9 cellular contexts compared by ENCODE assay signal in the genomic region with DNA sequence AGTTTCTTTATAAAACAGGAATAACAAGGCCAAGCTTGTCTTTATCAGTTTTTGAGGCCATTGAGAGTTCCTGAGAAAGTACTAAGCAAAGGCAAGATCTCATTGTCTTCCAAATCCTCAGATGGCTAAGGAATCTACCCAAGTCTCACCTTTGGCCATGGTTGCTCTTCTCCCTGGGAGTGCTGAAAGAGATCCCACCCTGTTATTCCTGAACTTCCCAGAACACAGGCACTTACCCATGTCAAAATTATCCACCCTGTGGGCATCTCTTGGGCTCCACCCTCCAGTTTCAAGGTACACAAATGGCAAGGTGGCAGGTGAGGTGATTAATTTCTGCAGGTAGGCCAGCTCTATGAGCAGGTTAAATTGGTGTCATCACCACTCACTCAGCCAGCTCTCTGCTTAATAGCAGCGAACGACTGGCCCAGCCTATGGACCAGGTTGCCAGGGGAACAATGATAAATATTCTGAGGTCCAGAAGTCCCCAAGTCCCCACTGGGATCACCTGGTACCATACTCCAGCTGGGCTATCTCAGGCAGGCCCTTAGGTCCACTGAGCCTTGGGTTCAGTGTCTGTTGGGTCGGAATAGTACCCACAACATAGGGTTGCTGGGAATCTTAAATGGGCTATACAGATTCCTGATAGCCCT. TPM values are rescaled to one million over a fixed set of nuclear protein-coding genes. Genes with fewer than 3 reads are reported as not detected.
DNase-seq lines count a peak whose midpoint lies in the region; ATAC-seq and TF ChIP-seq lines count a peak whose summit lies in the region.
"Had no signal": no experiment of that assay in that cellular context is flagged by ENCODE, and none has a peak within 500 bp of the region (broad histone marks: within the 10 kb centered on the region; RNA-seq: fewer than 3 reads in every experiment).

No MANE protein-coding gene starts in this region.

- peaks cover 42% of the 10 kb centered on the region for H3K27me3 Mint-ChIP-seq in activated CD8-positive, alpha-beta T cell treated with anti-CD3 and anti-CD28 coated beads, Interleukin-2, amount 10 ng/mL, durations not matched to agents 7 days and 5 days (ENCODE audit: low read depth)
- no peaks in the 10 kb centered on the region for H3K27me3 Mint-ChIP-seq in mesothelial cell of epicardium (ENCODE audit: low read depth)

- H3K4me1 Mint-ChIP-seq in activated CD8-positive, alpha-beta T cell treated with anti-CD3 and anti-CD28 coated beads, Interleukin-2, amount 10 ng/mL, durations not matched to agents 7 days and 5 days (ENCODE audit: low read depth): peaks cover 21% of the 10 kb centered on the region
- peaks cover 21% of the 10 kb centered on the region for H3K4me1 Mint-ChIP-seq in mesothelial cell of epicardium

- H3K4me3 Mint-ChIP-seq in activated CD8-positive, alpha-beta T cell treated with anti-CD3 and anti-CD28 coated beads, Interleukin-2, amount 10 ng/mL, durations not matched to agents 7 days and 5 days: peak overlapping the region; percentile 87
- H3K4me3 Mint-ChIP-seq in mesothelial cell of epicardium: peak overlapping the region; percentile 97

- H3F3A ChIP-seq in DOHH2 (ENCODE audit: control insufficient read depth, insufficient read depth): peaks cover 18% of the 10 kb centered on the region

- H3K27me3 ChIP-seq in DOHH2 (ENCODE audit: control insufficient read depth, low read length): peaks cover 24% of the 10 kb centered on the region

- H3K27ac ChIP-seq in 22Rv1: peak overlapping the region; percentile 75; the same call in 1 of the 2 replicates
- no peak overlapping the region for H3K27ac ChIP-seq in DOHH2 (ENCODE audit: low read depth, low read length)

- TF ChIP-seq CTCF in 22Rv1 (IDR thresholded peaks at IDR 0.05) (no peak), DOHH2 (IDR thresholded peaks at IDR 0.05; ENCODE audit: low read depth, low read length, poor library complexity, severe bottlenecking) (no peak), mesothelial cell of epicardium (IDR thresholded peaks at IDR 0.05; ENCODE audit: unreplicated experiment) (no peak)

- H4K20me1 ChIP-seq in DOHH2 (ENCODE audit: control insufficient read depth, insufficient read depth, low read depth, low read length): peaks cover 5% of the 10 kb centered on the region

- peak overlapping the region; percentile 73 for H3K4me2 ChIP-seq in DOHH2 (ENCODE audit: low read length)

- H3K4me3 ChIP-seq in DOHH2 (ENCODE audit: low read length): peak overlapping the region; percentile 75

- CTCF ChIA-PET in activated CD8-positive, alpha-beta T cell treated with anti-CD3 and anti-CD28 coated beads, Interleukin-2, amount 10 ng/mL, durations not matched to agents 7 days and 5 days (lab: Charles Lee): interaction anchor here (0.7 kb wide), 1 partner anchor 133 kb away, joined by 3 read pairs; no protein-coding TSS in a partner anchor

- H3K9me3 ChIP-seq in DOHH2 (ENCODE audit: control insufficient read depth, insufficient read depth, low read length): no peaks in the 10 kb centered on the region
- H3K9me3 ChIP-seq: prostate gland had no signal

- no peak for DNase-seq in activated CD8-positive, alpha-beta T cell treated with anti-CD3 and anti-CD28 coated beads, Interleukin-2, amount 10 ng/mL, durations not matched to agents 7 days and 5 days
- DNase-seq in mesothelial cell of epicardium (ENCODE audit: low spot score in 2 of 2, unreplicated experiment in 2 of 2): no peak
- DNase-seq in H4 (ENCODE audit: low spot score): no peak
- DNase-seq in NCI-H226: no peak
- no peak for DNase-seq in DMS79 treated with DMSO at 0.1 percent for 48 hours (lab: John Stamatoyannopoulos, UW)

- H3K27ac Mint-ChIP-seq in activated CD8-positive, alpha-beta T cell treated with anti-CD3 and anti-CD28 coated beads, Interleukin-2, amount 10 ng/mL, durations not matched to agents 7 days and 5 days: no peak overlapping the region
- H3K27ac Mint-ChIP-seq in mesothelial cell of epicardium: no peak overlapping the region

- peaks cover 31% of the 10 kb centered on the region for H3K4me1 ChIP-seq in DOHH2 (ENCODE audit: control insufficient read depth, low read length)

- no peaks in the 10 kb centered on the region for H3K9me2 ChIP-seq in DOHH2 (replicated peaks; ENCODE audit: control insufficient read depth, low read length)

- ATAC-seq in activated CD8-positive, alpha-beta T cell treated with anti-CD3 and anti-CD28 coated beads, Interleukin-2, amount 10 ng/mL, durations not matched to agents 7 days and 5 days: no peak
- no peak for ATAC-seq in GM18909 (IDR thresholded peaks at IDR 0.05; ENCODE audit: poor library complexity, unreplicated experiment)

- no peaks in the 10 kb centered on the region for H3K9me3 Mint-ChIP-seq in activated CD8-positive, alpha-beta T cell treated with anti-CD3 and anti-CD28 coated beads, Interleukin-2, amount 10 ng/mL, durations not matched to agents 7 days and 5 days (ENCODE audit: insufficient read depth)
- H3K9me3 Mint-ChIP-seq in mesothelial cell of epicardium: no peaks in the 10 kb centered on the region

- peaks cover 2% of the 10 kb centered on the region for H3K36me3 Mint-ChIP-seq in activated CD8-positive, alpha-beta T cell treated with anti-CD3 and anti-CD28 coated beads, Interleukin-2, amount 10 ng/mL, durations not matched to agents 7 days and 5 days (ENCODE audit: low read depth)
- H3K36me3 Mint-ChIP-seq in mesothelial cell of epicardium: no peaks in the 10 kb centered on the region

- POLR2A ChIA-PET in activated CD8-positive, alpha-beta T cell treated with anti-CD3 and anti-CD28 coated beads, Interleukin-2, amount 10 ng/mL, durations not matched to agents 7 days and 5 days (lab: Charles Lee): interaction anchor here (1.6 kb wide), 1 partner anchor 305 kb away, joined by 4 read pairs; the partner anchor contains the start of gene RAB1A

- H3K36me3 ChIP-seq in DOHH2 (ENCODE audit: control insufficient read depth, low read length): peaks cover 5% of the 10 kb centered on the region
- H3K36me3 ChIP-seq: prostate gland had no signal

- peaks cover 15% of the 10 kb centered on the region for H3K79me2 ChIP-seq in DOHH2 (ENCODE audit: control insufficient read depth, low read length)

RNA-seq across cellular contexts. Expression of gene SPRED2, which starts 2.3 kb away (rescaled TPM):
- total RNA-seq in activated CD8-positive, alpha-beta T cell treated with anti-CD3 and anti-CD28 coated beads, Interleukin-2, amount 10 ng/mL, durations not matched to agents 7 days and 5 days: 10 to 100 TPM in 1 of 2 experiments, 1 to 10 TPM in 1; 9.5 to 12.7 TPM
- 31.5 to 32.2 TPM (median 32.0 TPM) in 3 replicates for total RNA-seq in mesothelial cell of epicardium
- total RNA-seq in H4 (2014; rRNA removed; shearing (Covaris generic)): 4.1 and 8.6 TPM in 2 replicates
